ENCODE assay signal across 1 cellular context in the genomic region with DNA sequence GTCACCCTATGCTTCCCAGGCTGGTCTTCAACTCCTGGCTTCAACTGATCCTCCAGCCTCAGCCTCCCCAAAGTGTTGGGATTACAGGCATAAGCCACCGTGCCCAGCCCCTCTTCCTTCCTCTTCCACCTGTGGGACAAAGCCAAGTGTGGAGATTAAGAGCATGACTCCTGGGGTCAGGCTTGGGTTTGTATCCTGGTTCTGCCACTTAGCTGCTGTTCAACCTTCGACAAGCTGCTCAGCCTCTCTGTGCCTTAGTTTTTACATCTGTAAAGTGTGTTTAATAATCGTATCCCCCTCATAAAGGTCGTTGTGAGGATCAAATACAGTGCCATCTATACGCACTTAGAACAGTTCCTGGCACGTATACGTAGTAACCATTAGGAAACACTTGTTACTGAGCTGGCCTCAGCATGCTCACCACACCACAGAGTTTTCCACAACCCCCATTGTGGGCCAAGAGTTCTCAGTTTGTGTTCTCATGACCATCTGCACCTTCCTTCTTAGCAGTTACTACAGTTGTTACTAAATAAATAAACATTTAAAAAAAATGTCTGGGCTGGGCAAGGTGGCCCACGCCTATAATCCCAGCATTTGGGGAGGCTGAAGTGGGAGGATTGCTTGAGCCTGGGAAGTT.
TF ChIP-seq lines count a peak whose summit lies in the region.

No MANE protein-coding gene starts in this region.

TF ChIP-seq in IMR-90, 13 proteins besides CTCF, POLR2A, EP300 and RAD21 (continued from another document):
- TF ChIP-seq, protein P1, sequence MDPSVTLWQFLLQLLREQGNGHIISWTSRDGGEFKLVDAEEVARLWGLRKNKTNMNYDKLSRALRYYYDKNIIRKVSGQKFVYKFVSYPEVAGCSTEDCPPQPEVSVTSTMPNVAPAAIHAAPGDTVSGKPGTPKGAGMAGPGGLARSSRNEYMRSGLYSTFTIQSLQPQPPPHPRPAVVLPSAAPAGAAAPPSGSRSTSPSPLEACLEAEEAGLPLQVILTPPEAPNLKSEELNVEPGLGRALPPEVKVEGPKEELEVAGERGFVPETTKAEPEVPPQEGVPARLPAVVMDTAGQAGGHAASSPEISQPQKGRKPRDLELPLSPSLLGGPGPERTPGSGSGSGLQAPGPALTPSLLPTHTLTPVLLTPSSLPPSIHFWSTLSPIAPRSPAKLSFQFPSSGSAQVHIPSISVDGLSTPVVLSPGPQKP (IDR thresholded peaks at IDR 0.05; ENCODE audit: borderline replicate concordance, low read depth, low read length) = no peak
- no peak for TF ChIP-seq BHLHE40 (IDR thresholded peaks at IDR 0.05; ENCODE audit: low read depth, low read length)
- no peak for TF ChIP-seq CEBPB (IDR thresholded peaks at IDR 0.05; ENCODE audit: low read depth, low read length)
- TF ChIP-seq RCOR1 (IDR thresholded peaks at IDR 0.05; ENCODE audit: insufficient replicate concordance, low read length) = no peak
- TF ChIP-seq CHD1 (IDR thresholded peaks at IDR 0.05; ENCODE audit: low read depth, low read length) = no peak
- no peak for TF ChIP-seq NFE2L2 (IDR thresholded peaks at IDR 0.05; ENCODE audit: low read depth, low read length)
- TF ChIP-seq MAFK (IDR thresholded peaks at IDR 0.05; ENCODE audit: low read depth, low read length) = no peak
- TF ChIP-seq MAZ (IDR thresholded peaks at IDR 0.05; ENCODE audit: borderline replicate concordance, low read depth, low read length) = no peak
- TF ChIP-seq SMC3 (IDR thresholded peaks at IDR 0.05; ENCODE audit: low read depth, low read length) = no peak
